Comparison of ENCODE assay signal across 1 cellular context in genomic region chr18:105161-106053, GRCh38.
TF ChIP-seq lines count a peak whose summit lies in the region.
"Not testable (repeated sequence)": the region's sequence is repeated elsewhere in the genome, so short reads cannot be mapped to it uniquely, and the experiment has no call there.

No MANE protein-coding gene starts in this region.

TF ChIP-seq in HepG2, 621 proteins besides CTCF, POLR2A, EP300 and RAD21:
- TF ChIP-seq BCL6 (CRISPR knock-in tag; IDR thresholded peaks at IDR 0.05) (peak; percentile 57; the same call in 1 of the 2 replicates), ATF3 (CRISPR knock-in tag; IDR thresholded peaks at IDR 0.05) (0 out of 2 replicates have a peak, but pooled peaks have one; percentile 16), TBL1XR1 (IDR thresholded peaks at IDR 0.05; ENCODE audit: borderline replicate concordance, low read length, partially characterized antibody) (peak; percentile 40), CREB1 (IDR thresholded peaks at IDR 0.05) (peak; percentile 21; the same call in 1 of the 2 replicates), SKIL (CRISPR knock-in tag; IDR thresholded peaks at IDR 0.05; ENCODE audit: borderline replicate concordance) (peak; percentile 74), SKI (IDR thresholded peaks at IDR 0.05; ENCODE audit: partially characterized antibody) (peak; percentile 90), ATF7 (IDR thresholded peaks at IDR 0.05) (peak; percentile 33; the same call in 1 of the 2 replicates), ATF4 (CRISPR knock-in tag; IDR thresholded peaks at IDR 0.05) (peak in 1 of 2 experiments; percentile 89; a peak in 2 of 4 replicates), NR2F1 (CRISPR knock-in tag; IDR thresholded peaks at IDR 0.05) (peak in 1 of 2 experiments; percentile 67; a peak in 2 of 4 replicates), ARID5B (CRISPR knock-in tag; IDR thresholded peaks at IDR 0.05) (0 out of 2 replicates have a peak, but pooled peaks have one; percentile 2), FOXA3 (CRISPR knock-in tag; IDR thresholded peaks at IDR 0.05) (peak; percentile 8; the same call in 1 of the 2 replicates), RARA (CRISPR knock-in tag; IDR thresholded peaks at IDR 0.05) (peak; percentile 82), FOXK1 (CRISPR knock-in tag; IDR thresholded peaks at IDR 0.05; ENCODE audit: borderline replicate concordance, low read depth) (peak; percentile 78; the same call in 1 of the 2 replicates), CEBPG (CRISPR knock-in tag; IDR thresholded peaks at IDR 0.05) (peak; percentile 68; the same call in 1 of the 2 replicates), CEBPB (IDR thresholded peaks at IDR 0.05; ENCODE audit: borderline replicate concordance, low read depth, low read length) (peak; percentile 64; the same call in 1 of the 2 replicates), PCBP2 (optimal IDR thresholded peaks at IDR 0.05; ENCODE audit: low read depth, low read length, poor library complexity, severe bottlenecking) (peak; percentile 89)
- not testable (repeated sequence) for TF ChIP-seq CREB1, ATF7 (CRISPR knock-in tag; IDR thresholded peaks at IDR 0.05)
TF ChIP-seq in HepG2: peak in this region for 16; not testable (repeated sequence) for 605.
